17 cellular contexts compared by ENCODE assay signal in the genomic region with DNA sequence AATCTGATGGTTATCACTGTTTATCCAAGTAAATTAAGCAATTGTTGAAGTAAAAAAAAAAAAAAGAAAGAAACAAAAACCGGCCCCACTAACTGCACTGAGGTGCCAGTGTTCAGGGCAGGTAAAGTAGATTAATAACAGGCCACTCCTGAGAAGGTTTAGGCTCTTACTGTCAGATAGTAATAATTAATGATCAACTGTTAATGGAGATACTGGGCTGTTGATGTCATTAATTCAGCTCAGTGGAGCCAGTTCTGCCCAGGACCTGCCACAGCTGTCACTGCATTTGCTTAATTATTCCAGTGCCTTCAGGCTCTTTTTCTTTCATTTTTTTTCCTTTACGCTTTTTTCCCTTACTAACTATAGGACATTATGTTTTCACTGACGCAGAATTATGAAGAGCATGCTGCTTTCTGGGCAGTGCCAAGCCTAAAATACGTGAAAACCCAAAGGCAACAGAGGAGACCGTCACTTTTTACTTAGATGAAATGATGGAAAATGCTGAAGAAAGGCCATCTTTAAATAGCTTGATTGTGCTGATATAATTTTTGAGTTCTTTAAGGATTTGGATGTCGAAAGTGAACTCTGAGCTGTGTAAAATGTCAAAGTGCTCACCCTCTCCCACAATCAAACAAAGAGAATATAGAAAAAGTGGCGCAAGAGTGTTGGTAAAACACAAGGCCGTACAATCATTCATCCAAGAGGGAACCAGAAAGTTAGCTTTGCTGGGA.
DNase-seq lines count a peak whose midpoint lies in the region; ATAC-seq and TF ChIP-seq lines count a peak whose summit lies in the region.
"Had no signal": no experiment of that assay in that cellular context is flagged by ENCODE, and none has a peak within 500 bp of the region (broad histone marks: within the 10 kb centered on the region; RNA-seq: fewer than 3 reads in every experiment).

No MANE protein-coding gene starts in this region.

- no peaks in the 10 kb centered on the region for H3K27me3 ChIP-seq in GM23248 (replicated peaks; ENCODE audit: insufficient read depth)
- H3K27me3 ChIP-seq in dorsolateral prefrontal cortex: no peaks in the 10 kb centered on the region
- H3K27me3 ChIP-seq in heart left ventricle: no peaks in the 10 kb centered on the region
- H3K27me3 ChIP-seq in brain microvascular endothelial cell (replicated peaks): no peaks in the 10 kb centered on the region
- H3K27me3 ChIP-seq in suprapubic skin: no peaks in the 10 kb centered on the region

- no peak overlapping the region for H3K4me3 ChIP-seq in GM23248
- no peak overlapping the region for H3K4me3 ChIP-seq in dorsolateral prefrontal cortex
- no peak overlapping the region for H3K4me3 ChIP-seq in heart left ventricle
- H3K4me3 ChIP-seq in brain microvascular endothelial cell (ENCODE audit: low read depth, low read length): no peak overlapping the region
- no peak overlapping the region for H3K4me3 ChIP-seq in suprapubic skin

- TF ChIP-seq EP300 in suprapubic skin (IDR thresholded peaks at IDR 0.05): no peak

- in situ Hi-C loops in GM23248 (cut with MboI): no loop called here
- in situ Hi-C loops in brain microvascular endothelial cell (cut with HindIII; ENCODE audit: low pct_ligation_motif_present, low sequenced_read_pairs): no loop called here

- no peaks in the 10 kb centered on the region for H4K20me1 ChIP-seq in GM23248 (ENCODE audit: insufficient read depth)

- intact Hi-C loops in dorsolateral prefrontal cortex (cut with DNase I) (loop anchor here in 1 of 2 donors (5.0 kb wide), 1 partner anchor 56 kb away; no protein-coding TSS in a partner anchor), heart left ventricle (cut with DNase I) (loop anchor here in 1 of 10 donors (5.0 kb wide), 1 partner anchor 184 kb away; no protein-coding TSS in a partner anchor)

- H3K4me2 ChIP-seq in GM23248 (ENCODE audit: unreplicated experiment): no peak overlapping the region

- H3K36me3 ChIP-seq in GM23248 (ENCODE audit: low read depth) (no peaks in the 10 kb centered on the region), heart left ventricle (no peaks in the 10 kb centered on the region), brain microvascular endothelial cell (replicated peaks) (no peaks in the 10 kb centered on the region), suprapubic skin (no peaks in the 10 kb centered on the region)

- no peak for TF ChIP-seq CTCF in dorsolateral prefrontal cortex (IDR thresholded peaks at IDR 0.05 in 54 of 56, conservative IDR thresholded peaks at IDR 0.05 in 2 of 56; ENCODE audit: low read depth in 1 of 56, partially characterized antibody in 56 of 56)
- TF ChIP-seq CTCF in osteocyte (IDR thresholded peaks at IDR 0.05): no peak
- TF ChIP-seq CTCF in heart left ventricle (IDR thresholded peaks at IDR 0.05): no peak
- TF ChIP-seq CTCF in brain microvascular endothelial cell (IDR thresholded peaks at IDR 0.05; ENCODE audit: low read depth, low read length, missing control alignments): no peak
- TF ChIP-seq CTCF in suprapubic skin (IDR thresholded peaks at IDR 0.05): no peak

- H3F3A ChIP-seq in GM23248 (ENCODE audit: insufficient read depth): no peaks in the 10 kb centered on the region

- DNase-seq in GM23248: no peak
- peak; percentile 15 for DNase-seq in NCI-H526 treated with DMSO at 0.1 percent for 48 hours (lab: John Stamatoyannopoulos, UW)
- DNase-seq in dorsolateral prefrontal cortex: no peak
- DNase-seq in osteocyte (ENCODE audit: extremely low spot score, unreplicated experiment): no peak
- DNase-seq in activated T-cell treated with anti-CD3 and anti-CD28 coated beads, Interleukin-2, amount 50 U/mL, for 48 hours: no peak
- no peak for DNase-seq in heart left ventricle
- DNase-seq in brain microvascular endothelial cell: no peak
- no peak for DNase-seq in suprapubic skin (ENCODE audit: low spot score in 2 of 2)
- DNase-seq: CD8-positive, alpha-beta T cell; EL; left ventricle myocardium superior; naive thymus-derived CD4-positive, alpha-beta T cell; NCI-H187; NCI-H510A treated with DMSO at 0.1 percent for 48 hours; T-cell had no signal

- no peaks in the 10 kb centered on the region for H3K36me3 Mint-ChIP-seq in osteocyte (ENCODE audit: unreplicated experiment)
- H3K36me3 Mint-ChIP-seq: CD8-positive, alpha-beta T cell; naive thymus-derived CD4-positive, alpha-beta T cell; T-cell had no signal

- H3K9me3 ChIP-seq in GM23248 (ENCODE audit: low read depth) (no peaks in the 10 kb centered on the region), heart left ventricle (no peaks in the 10 kb centered on the region), suprapubic skin (no peaks in the 10 kb centered on the region)

- no peaks in the 10 kb centered on the region for H3K79me2 ChIP-seq in GM23248 (ENCODE audit: insufficient read depth)

- H3K4me3 Mint-ChIP-seq in osteocyte (ENCODE audit: unreplicated experiment): no peak overlapping the region
- H3K4me3 Mint-ChIP-seq: activated T-helper 17 cell treated with anti-CD3 and anti-CD28 coated beads, Interleukin-2, amount 50 U/mL, for 72 hours; CD8-positive, alpha-beta T cell; central memory CD8-positive, alpha-beta T cell; naive thymus-derived CD4-positive, alpha-beta T cell; T-cell had no signal

- H3K4me1 ChIP-seq in GM23248 (ENCODE audit: insufficient read depth): no peaks in the 10 kb centered on the region
- H3K4me1 ChIP-seq in heart left ventricle: peaks cover 0 to 19% (median 9%) of the 10 kb centered on the region in 12 donors
- no peaks in the 10 kb centered on the region for H3K4me1 ChIP-seq in suprapubic skin

- no peak overlapping the region for H3K27ac ChIP-seq in GM23248
- H3K27ac ChIP-seq in dorsolateral prefrontal cortex: peak overlapping the region in 31 of 59 donors; percentile 2 to 73 (median 34)
- peak overlapping the region in 1 of 12 donors; percentile 8 for H3K27ac ChIP-seq in heart left ventricle
- H3K27ac ChIP-seq in brain microvascular endothelial cell: no peak overlapping the region
- no peak overlapping the region for H3K27ac ChIP-seq in suprapubic skin

- WGBS in GM23248 (ENCODE audit: low coverage in 1 of 2, low lambda C conversion rate in 2 of 2, missing lambda C conversion rate in 2 of 2), 2 experiments: 92 to 93% methylated on average over 8 of the region's 8 CpGs
- 85 to 92% (median 88%) methylated on average over 8 of the region's 8 CpGs for WGBS in heart left ventricle, 4 donors
- WGBS in suprapubic skin: 71% methylated on average over 8 of the region's 8 CpGs

- no peak for ATAC-seq in heart left ventricle
- ATAC-seq: activated T-helper 17 cell treated with anti-CD3 and anti-CD28 coated beads, Interleukin-2, amount 50 U/mL, for 72 hours; CD8-positive, alpha-beta T cell; left ventricle myocardium superior; naive thymus-derived CD4-positive, alpha-beta T cell; T-cell had no signal

- TF ChIP-seq POLR2A in heart left ventricle (IDR thresholded peaks at IDR 0.05) (no peak), suprapubic skin (IDR thresholded peaks at IDR 0.05) (no peak)

- H3K27ac Mint-ChIP-seq in osteocyte (ENCODE audit: unreplicated experiment): peak overlapping the region; percentile 5
- H3K27ac Mint-ChIP-seq: activated T-helper 17 cell treated with anti-CD3 and anti-CD28 coated beads, Interleukin-2, amount 50 U/mL, for 72 hours; CD8-positive, alpha-beta T cell; naive thymus-derived CD4-positive, alpha-beta T cell; T-cell had no signal

- H3K9ac ChIP-seq in GM23248: no peak overlapping the region

- H3K27me3 Mint-ChIP-seq in osteocyte (ENCODE audit: unreplicated experiment): no peaks in the 10 kb centered on the region
- H3K27me3 Mint-ChIP-seq: central memory CD8-positive, alpha-beta T cell had no signal

- no peaks in the 10 kb centered on the region; the same call in 1 of the 2 replicates for H3K9me2 ChIP-seq in GM23248 (ENCODE audit: insufficient read depth)

- no peaks in the 10 kb centered on the region for H3K9me3 Mint-ChIP-seq in osteocyte (ENCODE audit: unreplicated experiment)
- H3K9me3 Mint-ChIP-seq: CD8-positive, alpha-beta T cell had no signal

- H2AFZ ChIP-seq in GM23248: peak overlapping the region; percentile 7; the same call in 1 of the 2 replicates

- H3K4me1 Mint-ChIP-seq in osteocyte (ENCODE audit: unreplicated experiment): peaks cover 38% of the 10 kb centered on the region
- H3K4me1 Mint-ChIP-seq: activated T-helper 17 cell treated with anti-CD3 and anti-CD28 coated beads, Interleukin-2, amount 50 U/mL, for 72 hours; central memory CD8-positive, alpha-beta T cell; naive thymus-derived CD4-positive, alpha-beta T cell; T-cell had no signal

Comparison
In these comparisons a context has a peak if more than half of its experiments do, and no peak if none do; other contexts are left out.
1. H3K27ac ChIP-seq: peak in dorsolateral prefrontal cortex (31 of 59); none in GM23248 (single experiment), brain microvascular endothelial cell (single experiment) and suprapubic skin (single experiment).